31 cellular contexts compared by ENCODE assay signal in genomic region chr4:73885570-73886230, GRCh38. TPM values are rescaled to one million over a fixed set of nuclear protein-coding genes. Genes with fewer than 3 reads are reported as not detected.
DNase-seq lines count a peak whose midpoint lies in the region; ATAC-seq, FAIRE-seq and TF ChIP-seq lines count a peak whose summit lies in the region.
"Had no signal": no experiment of that assay in that cellular context is flagged by ENCODE, and none has a peak within 500 bp of the region (broad histone marks: within the 10 kb centered on the region; RNA-seq: fewer than 3 reads in every experiment).

No MANE protein-coding gene starts in this region.

- no peak for DNase-seq in SK-N-SH
- DNase-seq in PC-3: peak; percentile 88
- DNase-seq in endothelial cell of umbilical vein (ENCODE audit: low read depth, low spot score): no peak
- DNase-seq in CD4-positive, alpha-beta memory T cell: no peak
- DNase-seq: activated CD8-positive, alpha-beta T cell treated with anti-CD3 and anti-CD28 coated beads, Interleukin-2, amount 10 ng/mL, durations not matched to agents 7 days and 5 days; activated naive CD4-positive, alpha-beta T cell treated with anti-CD3 and anti-CD28 coated beads, Interleukin-2, amount 10 ng/mL, durations not matched to agents 7 days and 5 days; activated T-cell treated with anti-CD3 and anti-CD28 coated beads, Interleukin-2, amount 50 U/mL, for 4 hours; GDM1; H9; hypothalamus; NCI-H1092; NCI-H774; SIG-M5; stimulated activated CD4-positive, alpha-beta T cell treated with anti-CD3 and anti-CD28 coated beads, Interleukin-2, amount 100 ng/mL, for 24 hours; stimulated activated naive CD4-positive, alpha-beta T cell treated with Interleukin-2 at 50 U/mL for 16 hours; T-helper 17 cell; transverse colon had no signal

- BruUV-seq in PC-3 (replicated peaks; lab: Mats Ljungman, UMichigan) (no TSS peak), endothelial cell of umbilical vein (replicated peaks; lab: Mats Ljungman, UMichigan) (no TSS peak)

- H3K36me3 Mint-ChIP-seq in CD4-positive, alpha-beta memory T cell: no peaks in the 10 kb centered on the region
- H3K36me3 Mint-ChIP-seq: activated naive CD4-positive, alpha-beta T cell treated with anti-CD3 and anti-CD28 coated beads, Interleukin-2, amount 10 ng/mL, durations not matched to agents 7 days and 5 days had no signal

- H3K9ac ChIP-seq in SK-N-SH (no peak overlapping the region), PC-3 (ENCODE audit: low read length) (peak overlapping the region; percentile 1; the same call in 1 of the 2 replicates), endothelial cell of umbilical vein (replicated peaks; ENCODE audit: extremely low read depth, insufficient read depth, low read length) (no peak overlapping the region), skeletal muscle satellite cell (ENCODE audit: low read depth, low read length) (no peak overlapping the region)
- H3K9ac ChIP-seq: BLaER1 treated with 17β-estradiol and CSF1 and Interleukin-3, amounts not matched to agents 10 nM and 100 nM had no signal

- TF ChIP-seq CTCF in SK-N-SH (IDR thresholded peaks at IDR 0.05) (no peak), PC-3 (conservative IDR thresholded peaks at IDR 0.05; ENCODE audit: low read depth, low read length) (no peak), endothelial cell of umbilical vein (IDR thresholded peaks at IDR 0.05; ENCODE audit: extremely low read depth in 1 of 2, insufficient read depth in 1 of 2, low read depth in 1 of 2, low read length in 2 of 2) (no peak)

- dilution Hi-C loops in endothelial cell of umbilical vein (cut with MboI; ENCODE audit: extremely low pct_ligation_motif_present, low sequenced_read_pairs): no loop called here

- no peaks in the 10 kb centered on the region for H3K36me3 ChIP-seq in SK-N-SH (replicated peaks in 1 of 2; ENCODE audit: control insufficient read depth in 1 of 2, insufficient read depth in 2 of 2, low read length in 1 of 2)
- H3K36me3 ChIP-seq in PC-3 (ENCODE audit: low read depth, low read length): no peaks in the 10 kb centered on the region
- no peaks in the 10 kb centered on the region for H3K36me3 ChIP-seq in endothelial cell of umbilical vein (ENCODE audit: control insufficient read depth in 2 of 2, extremely low read depth in 1 of 2, insufficient read depth in 2 of 2, low read length in 2 of 2)
- H3K36me3 ChIP-seq in skeletal muscle satellite cell (ENCODE audit: insufficient read depth, low read length): no peaks in the 10 kb centered on the region
- no peaks in the 10 kb centered on the region for H3K36me3 ChIP-seq in CD4-positive, alpha-beta memory T cell (ENCODE audit: insufficient read depth, low read length)
- H3K36me3 ChIP-seq: ascending aorta; BLaER1 treated with 17β-estradiol and CSF1 and Interleukin-3, amounts not matched to agents 10 nM and 100 nM; transverse colon had no signal

- POLR2A ChIA-PET in SK-N-SH (lab: Yijun Ruan, JAX) (no interaction called here), PC-3 (lab: Charles Lee; ENCODE audit: unreplicated experiment) (interaction anchor here (0.7 kb wide), 1 partner anchor 32 kb away, joined by 3 read pairs; no protein-coding TSS in a partner anchor), endothelial cell of umbilical vein (lab: Charles Lee) (no interaction called here)
- POLR2A ChIA-PET in CD4-positive, alpha-beta memory T cell (lab: Charles Lee; ENCODE audit: partially characterized antibody): no interaction called here

- ATAC-seq in SK-N-SH treated with all-trans-retinoic acid at 6 μM for 48 hours (no peak), PC-3 (peak; percentile 91), GM21619 (IDR thresholded peaks at IDR 0.05; ENCODE audit: unreplicated experiment) (no peak), GM21526 (IDR thresholded peaks at IDR 0.05; ENCODE audit: low FRiP score, unreplicated experiment) (no peak)
- ATAC-seq: activated CD8-positive, alpha-beta T cell treated with anti-CD3 and anti-CD28 coated beads, Interleukin-2, amount 10 ng/mL, durations not matched to agents 7 days and 5 days; activated T-cell treated with anti-CD3 and anti-CD28 coated beads, Interleukin-2, amount 50 U/mL, for 4 hours; T-helper 17 cell had no signal

- H2AFZ ChIP-seq in SK-N-SH (ENCODE audit: low read depth) (0 out of 2 replicates have a peak overlapping the region, but pooled peaks have one; percentile 14), PC-3 (ENCODE audit: low read length) (peak overlapping the region; percentile 71), endothelial cell of umbilical vein (ENCODE audit: low read depth, low read length) (peak overlapping the region; percentile 31)

- peaks cover 0 to under 1% (median 0%) of the 10 kb centered on the region in 8 donors for H3K9me3 Mint-ChIP-seq in CD4-positive, alpha-beta memory T cell
- H3K9me3 Mint-ChIP-seq: activated naive CD4-positive, alpha-beta T cell treated with anti-CD3 and anti-CD28 coated beads, Interleukin-2, amount 10 ng/mL, durations not matched to agents 7 days and 5 days; activated T-cell treated with anti-CD3 and anti-CD28 coated beads, Interleukin-2, amount 50 U/mL, for 4 hours; H9; nephron had no signal

- no peak for TF ChIP-seq POLR2A in endothelial cell of umbilical vein (IDR thresholded peaks at IDR 0.05; ENCODE audit: low read depth, low read length)

- H3K9me2 ChIP-seq in SK-N-SH: no peaks in the 10 kb centered on the region
- H3K9me2 ChIP-seq in PC-3 (replicated peaks; ENCODE audit: low read length): no peaks in the 10 kb centered on the region; the same call in 1 of the 2 replicates

- TF ChIP-seq EP300 in SK-N-SH (IDR thresholded peaks at IDR 0.05; ENCODE audit: borderline replicate concordance in 1 of 2, low read depth in 1 of 2, low read length in 1 of 2): no peak

- intact Hi-C loops in PC-3 (cut with micrococcal nuclease): no loop called here
- intact Hi-C loops in endothelial cell of umbilical vein (cut with micrococcal nuclease): no loop called here
- intact Hi-C loops in CD4-positive, alpha-beta memory T cell (cut with micrococcal nuclease): no loop called here

- no peaks in the 10 kb centered on the region for H3K27me3 ChIP-seq in SK-N-SH (ENCODE audit: insufficient read depth)
- no peaks in the 10 kb centered on the region for H3K27me3 ChIP-seq in PC-3 (ENCODE audit: low read length)
- H3K27me3 ChIP-seq in endothelial cell of umbilical vein (ENCODE audit: control insufficient read depth in 2 of 2, insufficient read depth in 2 of 2, low read length in 2 of 2): no peaks in the 10 kb centered on the region
- no peaks in the 10 kb centered on the region for H3K27me3 ChIP-seq in skeletal muscle satellite cell (ENCODE audit: control insufficient read depth, insufficient read depth, low read length)
- no peaks in the 10 kb centered on the region for H3K27me3 ChIP-seq in CD4-positive, alpha-beta memory T cell (ENCODE audit: insufficient read depth, low read length)
- H3K27me3 ChIP-seq: ascending aorta; BLaER1 treated with 17β-estradiol and CSF1 and Interleukin-3, amounts not matched to agents 10 nM and 100 nM; transverse colon had no signal

- H3K4me1 ChIP-seq in SK-N-SH (ENCODE audit: control insufficient read depth in 1 of 2, insufficient read depth in 2 of 2, low read depth in 1 of 2, low read length in 1 of 2): no peaks in the 10 kb centered on the region
- peaks cover 53% of the 10 kb centered on the region for H3K4me1 ChIP-seq in PC-3 (ENCODE audit: insufficient read depth, low read length)
- peaks cover 3% of the 10 kb centered on the region for H3K4me1 ChIP-seq in endothelial cell of umbilical vein (ENCODE audit: control insufficient read depth, extremely low read depth, insufficient read depth, low read length)
- H3K4me1 ChIP-seq in skeletal muscle satellite cell (ENCODE audit: control insufficient read depth, insufficient read depth, low read length): peaks cover 32% of the 10 kb centered on the region
- H3K4me1 ChIP-seq in CD4-positive, alpha-beta memory T cell (ENCODE audit: insufficient read depth, low read length): no peaks in the 10 kb centered on the region
- H3K4me1 ChIP-seq: ascending aorta had no signal

- CTCF ChIA-PET in SK-N-SH (lab: Yijun Ruan, JAX) (no interaction called here), PC-3 (lab: Charles Lee) (no interaction called here), endothelial cell of umbilical vein (lab: Charles Lee) (interaction anchor here (1.3 kb wide), 1 partner anchor 249 kb away, joined by 4 read pairs; no protein-coding TSS in a partner anchor)
- CTCF ChIA-PET in CD4-positive, alpha-beta memory T cell (lab: Charles Lee; ENCODE audit: partially characterized antibody): no interaction called here

- no peaks in the 10 kb centered on the region for H3K27me3 Mint-ChIP-seq in CD4-positive, alpha-beta memory T cell
- H3K27me3 Mint-ChIP-seq: activated naive CD4-positive, alpha-beta T cell treated with anti-CD3 and anti-CD28 coated beads, Interleukin-2, amount 10 ng/mL, durations not matched to agents 7 days and 5 days had no signal

- no peaks in the 10 kb centered on the region for H4K20me1 ChIP-seq in SK-N-SH (ENCODE audit: insufficient read depth)
- no peaks in the 10 kb centered on the region for H4K20me1 ChIP-seq in PC-3 (ENCODE audit: low read length)
- H4K20me1 ChIP-seq in endothelial cell of umbilical vein (replicated peaks; ENCODE audit: control insufficient read depth, extremely low read depth, insufficient read depth, low read length): no peaks in the 10 kb centered on the region
- H4K20me1 ChIP-seq: BLaER1 treated with 17β-estradiol and CSF1 and Interleukin-3, amounts not matched to agents 10 nM and 100 nM had no signal

- H3K4me2 ChIP-seq in SK-N-SH (no peak overlapping the region), PC-3 (ENCODE audit: low read length) (peak overlapping the region; percentile 70), endothelial cell of umbilical vein (ENCODE audit: insufficient read depth, low read length) (no peak overlapping the region), skeletal muscle satellite cell (ENCODE audit: low read length) (peak overlapping the region; percentile 4)

- H3K9me3 ChIP-seq in SK-N-SH (no peaks in the 10 kb centered on the region), PC-3 (ENCODE audit: low read length) (no peaks in the 10 kb centered on the region), endothelial cell of umbilical vein (replicated peaks; ENCODE audit: control insufficient read depth, insufficient read depth, low read length) (no peaks in the 10 kb centered on the region), skeletal muscle satellite cell (replicated peaks; ENCODE audit: low read length) (no peaks in the 10 kb centered on the region)
- no peaks in the 10 kb centered on the region for H3K9me3 ChIP-seq in CD4-positive, alpha-beta memory T cell (ENCODE audit: control insufficient read depth in 1 of 2, low read length in 2 of 2)
- H3K9me3 ChIP-seq: ascending aorta; BLaER1 treated with 17β-estradiol and CSF1 and Interleukin-3, amounts not matched to agents 10 nM and 100 nM; transverse colon had no signal

- H3K27ac ChIP-seq in SK-N-SH (ENCODE audit: low read depth in 2 of 2, low read length in 1 of 2): no peak overlapping the region
- H3K27ac ChIP-seq in PC-3 (ENCODE audit: low read length): peak overlapping the region; percentile 63
- no peak overlapping the region for H3K27ac ChIP-seq in endothelial cell of umbilical vein (ENCODE audit: insufficient read depth, low read depth, low read length)
- no peak overlapping the region for H3K27ac ChIP-seq in CD4-positive, alpha-beta memory T cell (ENCODE audit: low read depth, low read length)
- H3K27ac ChIP-seq: 22Rv1; ascending aorta; BLaER1 treated with 17β-estradiol and CSF1 and Interleukin-3, amounts not matched to agents 10 nM and 100 nM; transverse colon had no signal

- WGBS in SK-N-SH (ENCODE audit: low lambda C conversion rate): 6% methylated on average over 3 of the region's 3 CpGs

- no peaks in the 10 kb centered on the region for H3K9me1 ChIP-seq in endothelial cell of umbilical vein (replicated peaks; ENCODE audit: control insufficient read depth, extremely low read depth, insufficient read depth, low read length)

- H3K79me2 ChIP-seq in SK-N-SH (ENCODE audit: insufficient read depth) (no peaks in the 10 kb centered on the region), PC-3 (ENCODE audit: low read length) (no peaks in the 10 kb centered on the region), endothelial cell of umbilical vein (ENCODE audit: control insufficient read depth, insufficient read depth, low read length) (no peaks in the 10 kb centered on the region)

- no peaks in the 10 kb centered on the region for H3F3A ChIP-seq in SK-N-SH (replicated peaks; ENCODE audit: insufficient read depth)
- peaks cover 3% of the 10 kb centered on the region for H3F3A ChIP-seq in PC-3 (ENCODE audit: low read length, unreplicated experiment)

- FAIRE-seq in endothelial cell of umbilical vein (lab: Jason Lieb, UNC): no peak
- FAIRE-seq: D721Med had no signal

- H3K27ac Mint-ChIP-seq in CD4-positive, alpha-beta memory T cell: no peak overlapping the region
- H3K27ac Mint-ChIP-seq: activated CD8-positive, alpha-beta T cell treated with anti-CD3 and anti-CD28 coated beads, Interleukin-2, amount 10 ng/mL, durations not matched to agents 7 days and 5 days; activated naive CD4-positive, alpha-beta T cell treated with anti-CD3 and anti-CD28 coated beads, Interleukin-2, amount 10 ng/mL, durations not matched to agents 7 days and 5 days; nephron; T-helper 17 cell had no signal

- TF ChIP-seq RAD21 in SK-N-SH (IDR thresholded peaks at IDR 0.05; ENCODE audit: low read length): no peak

- no peak overlapping the region for H3K4me3 ChIP-seq in SK-N-SH (ENCODE audit: low read depth in 2 of 2, low read length in 1 of 2)
- H3K4me3 ChIP-seq in PC-3 (ENCODE audit: low read length): peak overlapping the region; percentile 34
- H3K4me3 ChIP-seq in endothelial cell of umbilical vein (replicated peaks in 1 of 3; ENCODE audit: insufficient read depth in 1 of 3, low read depth in 1 of 3, low read length in 3 of 3): no peak overlapping the region
- H3K4me3 ChIP-seq in skeletal muscle satellite cell (ENCODE audit: low read length): no peak overlapping the region
- H3K4me3 ChIP-seq in CD4-positive, alpha-beta memory T cell (ENCODE audit: low read length in 2 of 2): no peak overlapping the region
- H3K4me3 ChIP-seq: ascending aorta; BLaER1 treated with 17β-estradiol and CSF1 and Interleukin-3, amounts not matched to agents 10 nM and 100 nM; transverse colon had no signal

- no peak overlapping the region for H3K4me3 Mint-ChIP-seq in CD4-positive, alpha-beta memory T cell
- H3K4me3 Mint-ChIP-seq: activated CD8-positive, alpha-beta T cell treated with anti-CD3 and anti-CD28 coated beads, Interleukin-2, amount 10 ng/mL, durations not matched to agents 7 days and 5 days; activated naive CD4-positive, alpha-beta T cell treated with anti-CD3 and anti-CD28 coated beads, Interleukin-2, amount 10 ng/mL, durations not matched to agents 7 days and 5 days; activated T-cell treated with anti-CD3 and anti-CD28 coated beads, Interleukin-2, amount 50 U/mL, for 4 hours; H9; nephron; T-helper 17 cell had no signal

- no peaks in the 10 kb centered on the region for H3K4me1 Mint-ChIP-seq in CD4-positive, alpha-beta memory T cell
- H3K4me1 Mint-ChIP-seq: activated naive CD4-positive, alpha-beta T cell treated with anti-CD3 and anti-CD28 coated beads, Interleukin-2, amount 10 ng/mL, durations not matched to agents 7 days and 5 days; H9; T-helper 17 cell had no signal

RNA-seq across cellular contexts. Expression of gene CXCL1, which starts 16.5 kb away (rescaled TPM):
- polyA plus RNA-seq in SK-N-SH (2012; rRNA removed): 0.06 and 0.12 TPM in 2 replicates
- polyA plus RNA-seq in SK-N-SH (2012; cell fraction: cytosol; rRNA removed): 0.12 and 0.18 TPM in 2 replicates
- polyA plus RNA-seq in SK-N-SH (2012; cell fraction: nucleus; rRNA removed): 0.20 TPM in 1 of 2 replicates, not detected in the other
- total RNA-seq in PC-3 (2014; rRNA removed): 239 and 267 TPM in 2 replicates
- total RNA-seq in endothelial cell of umbilical vein: 9.0 and 20.0 TPM in 2 replicates
- polyA plus RNA-seq in endothelial cell of umbilical vein: 26.7 and 36.0 TPM in 2 replicates
- 44.6 and 62.9 TPM in 2 replicates for polyA plus RNA-seq in endothelial cell of umbilical vein (2011; cell fraction: cytosol; rRNA removed)
- polyA plus RNA-seq in endothelial cell of umbilical vein (2011; cell fraction: nucleus; rRNA removed): 23.8 and 27.9 TPM in 2 replicates
- polyA plus RNA-seq in endothelial cell of umbilical vein (2012): 44.9 and 91.9 TPM in 2 replicates
- 2.7 and 5.6 TPM in 2 replicates for polyA minus RNA-seq in endothelial cell of umbilical vein
- not detected for polyA minus RNA-seq in endothelial cell of umbilical vein (2011; cell fraction: cytosol; rRNA and poly(A)+ RNA removed)
- 4.0 and 6.7 TPM in 2 replicates for polyA minus RNA-seq in endothelial cell of umbilical vein (2011; cell fraction: nucleus; rRNA and poly(A)+ RNA removed)
- total RNA-seq in skeletal muscle satellite cell (2012; rRNA removed): 81.4 and 235 TPM in 2 replicates
- total RNA-seq in CD4-positive, alpha-beta memory T cell: not detected
- not detected for polyA plus RNA-seq in CD4-positive, alpha-beta memory T cell
- total RNA-seq: activated CD8-positive, alpha-beta T cell treated with anti-CD3 and anti-CD28 coated beads, Interleukin-2, amount 10 ng/mL, durations not matched to agents 7 days and 5 days; activated T-cell treated with anti-CD3 and anti-CD28 coated beads, Interleukin-2, amount 50 U/mL, for 4 hours; OCI-LY7 had no signal

RNA-seq across cellular contexts. Expression of gene PF4V1, which starts 32.6 kb away (rescaled TPM):
- polyA plus RNA-seq in SK-N-SH (2012; rRNA removed) (not detected in 2 replicates), endothelial cell of umbilical vein (not detected in 2 replicates)
- not detected in 2 replicates for polyA plus RNA-seq in SK-N-SH (2012; cell fraction: cytosol; rRNA removed)
- not detected in 2 replicates for polyA plus RNA-seq in SK-N-SH (2012; cell fraction: nucleus; rRNA removed)
- total RNA-seq in PC-3 (2014; rRNA removed) (not detected in 2 replicates), endothelial cell of umbilical vein (not detected in 2 replicates)
- polyA plus RNA-seq in endothelial cell of umbilical vein (2011; cell fraction: cytosol; rRNA removed): 0.31 TPM in 1 of 2 replicates, not detected in the other
- not detected in 2 replicates for polyA plus RNA-seq in endothelial cell of umbilical vein (2011; cell fraction: nucleus; rRNA removed)
- not detected in 2 replicates for polyA plus RNA-seq in endothelial cell of umbilical vein (2012)
- polyA minus RNA-seq in endothelial cell of umbilical vein: not detected in 2 replicates
- polyA minus RNA-seq in endothelial cell of umbilical vein (2011; cell fraction: cytosol; rRNA and poly(A)+ RNA removed): not detected
- not detected in 2 replicates for polyA minus RNA-seq in endothelial cell of umbilical vein (2011; cell fraction: nucleus; rRNA and poly(A)+ RNA removed)
- total RNA-seq in skeletal muscle satellite cell (2012; rRNA removed): 1.7 TPM in 1 of 2 replicates, not detected in the other
- not detected for total RNA-seq in CD4-positive, alpha-beta memory T cell
- polyA plus RNA-seq in CD4-positive, alpha-beta memory T cell: not detected
- total RNA-seq: activated CD8-positive, alpha-beta T cell treated with anti-CD3 and anti-CD28 coated beads, Interleukin-2, amount 10 ng/mL, durations not matched to agents 7 days and 5 days; activated T-cell treated with anti-CD3 and anti-CD28 coated beads, Interleukin-2, amount 50 U/mL, for 4 hours; ascending aorta; fibroblast of villous mesenchyme; H9; mesenteric fat pad; OCI-LY7; posterior vena cava; skeletal muscle tissue; transverse colon had no signal

RNA-seq across cellular contexts. Expression of gene CXCL6, which starts 49.2 kb away (rescaled TPM):
- polyA plus RNA-seq in SK-N-SH (2012; rRNA removed): 0.02 and 0.03 TPM in 2 replicates
- 0.03 TPM in 2 replicates for polyA plus RNA-seq in SK-N-SH (2012; cell fraction: cytosol; rRNA removed)
- 0.04 and 0.17 TPM in 2 replicates for polyA plus RNA-seq in SK-N-SH (2012; cell fraction: nucleus; rRNA removed)
- total RNA-seq in PC-3 (2014; rRNA removed): 23.4 and 25.7 TPM in 2 replicates
- total RNA-seq in endothelial cell of umbilical vein: 0.25 and 1.2 TPM in 2 replicates
- 0.78 and 0.81 TPM in 2 replicates for polyA plus RNA-seq in endothelial cell of umbilical vein
- polyA plus RNA-seq in endothelial cell of umbilical vein (2011; cell fraction: cytosol; rRNA removed): 0.59 and 1.0 TPM in 2 replicates
- polyA plus RNA-seq in endothelial cell of umbilical vein (2011; cell fraction: nucleus; rRNA removed): 0.32 and 0.43 TPM in 2 replicates
- 3.5 and 4.3 TPM in 2 replicates for polyA plus RNA-seq in endothelial cell of umbilical vein (2012)
- 0.19 TPM in 1 of 2 replicates, not detected in the other for polyA minus RNA-seq in endothelial cell of umbilical vein
- polyA minus RNA-seq in endothelial cell of umbilical vein (2011; cell fraction: cytosol; rRNA and poly(A)+ RNA removed): not detected
- polyA minus RNA-seq in endothelial cell of umbilical vein (2011; cell fraction: nucleus; rRNA and poly(A)+ RNA removed): not detected in 2 replicates
- total RNA-seq in skeletal muscle satellite cell (2012; rRNA removed): 7.4 and 43.5 TPM in 2 replicates
- not detected for total RNA-seq in CD4-positive, alpha-beta memory T cell
- not detected for polyA plus RNA-seq in CD4-positive, alpha-beta memory T cell
- total RNA-seq: activated CD8-positive, alpha-beta T cell treated with anti-CD3 and anti-CD28 coated beads, Interleukin-2, amount 10 ng/mL, durations not matched to agents 7 days and 5 days; activated T-cell treated with anti-CD3 and anti-CD28 coated beads, Interleukin-2, amount 50 U/mL, for 4 hours; ascending aorta; OCI-LY7; posterior vena cava; skeletal muscle tissue; T-helper 17 cell; transverse colon had no signal

Comparison
In these comparisons a context has a peak if more than half of its experiments do, and no peak if none do; other contexts are left out.
1. H2AFZ ChIP-seq: peak in every context shown above with its lines; median percentile 71 in PC-3; 31 in endothelial cell of umbilical vein; 14 in SK-N-SH.
2. H3K4me2 ChIP-seq: peak in PC-3 (single experiment) and skeletal muscle satellite cell (single experiment); none in SK-N-SH (single experiment) and endothelial cell of umbilical vein (single experiment).
3. RNA of gene CXCL6, which starts 49.2 kb away (total RNA-seq): 23.4 to 25.7 TPM in PC-3; 0.25 to 1.2 TPM in endothelial cell of umbilical vein and not detected in CD4-positive, alpha-beta memory T cell; every median in the first group is over 10 times any median in the second.